ENCODE assay signal across 9 cellular contexts in the genomic region with DNA sequence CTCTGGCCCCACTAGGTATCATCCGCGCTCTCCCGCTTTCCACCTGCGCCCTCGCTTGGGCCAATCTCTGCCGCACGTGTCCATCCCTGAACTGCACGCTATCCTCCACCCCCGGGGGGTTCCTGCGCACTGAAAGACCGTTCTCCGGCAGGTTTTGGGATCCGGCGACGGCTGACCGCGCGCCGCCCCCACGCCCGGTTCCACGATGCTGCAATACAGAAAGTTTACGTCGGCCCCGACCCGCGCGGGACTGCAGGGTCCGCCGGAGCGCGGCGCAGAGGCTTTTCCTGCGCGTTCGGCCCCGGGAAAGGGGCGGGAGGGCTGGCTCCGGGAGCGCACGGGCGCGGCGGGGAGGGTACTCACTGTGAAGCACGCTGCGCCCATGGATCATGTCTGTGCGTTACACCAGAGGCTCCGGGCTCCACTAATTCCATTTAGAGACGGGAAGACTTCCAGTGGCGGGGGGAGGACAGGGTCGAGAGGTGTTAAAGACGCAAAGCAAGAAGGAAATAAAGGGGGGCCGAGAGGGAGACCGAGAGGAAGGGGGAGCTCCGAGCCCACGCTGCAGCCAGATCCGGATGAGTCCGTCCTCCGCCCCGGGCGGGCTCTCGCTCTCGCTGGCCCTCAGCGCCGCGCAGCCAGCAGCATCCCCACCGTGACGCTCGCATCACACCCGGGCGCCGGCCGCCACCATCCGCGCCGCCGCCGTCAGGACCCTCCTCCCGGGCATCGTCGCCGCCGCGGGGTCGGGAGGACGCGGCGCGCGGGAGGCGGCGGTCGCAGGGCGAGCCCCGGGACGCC. TPM values are rescaled to one million over a fixed set of nuclear protein-coding genes. Genes with fewer than 3 reads are reported as not detected.
A peak's percentile ranks its signal among the peaks of the same experiment; 100 is the strongest.
DNase-seq lines count a peak whose midpoint lies in the region; ATAC-seq and TF ChIP-seq lines count a peak whose summit lies in the region.
"Had no signal": no experiment of that assay in that cellular context is flagged by ENCODE, and none has a peak within 500 bp of the region (broad histone marks: within the 10 kb centered on the region; RNA-seq: fewer than 3 reads in every experiment).

No MANE protein-coding gene starts in this region.

- H3K36me3 Mint-ChIP-seq in activated B cell treated with CpG ODN at 0.5 μM for 24 hours (ENCODE audit: low read depth) (peaks cover 5% of the 10 kb centered on the region), mesothelial cell of epicardium (no peaks in the 10 kb centered on the region)

- peaks cover 17% of the 10 kb centered on the region for H3K4me1 Mint-ChIP-seq in activated B cell treated with CpG ODN at 0.5 μM for 24 hours
- H3K4me1 Mint-ChIP-seq in mesothelial cell of epicardium = peaks cover 9% of the 10 kb centered on the region

- H3K4me3 Mint-ChIP-seq in activated B cell treated with CpG ODN at 0.5 μM for 24 hours = peak overlapping the region; percentile 84
- peak overlapping the region; percentile 66 for H3K4me3 Mint-ChIP-seq in mesothelial cell of epicardium

- TF ChIP-seq CTCF in activated B cell treated with CpG ODN at 0.5 μM for 24 hours (IDR thresholded peaks at IDR 0.05) = no peak
- TF ChIP-seq CTCF in mesothelial cell of epicardium (IDR thresholded peaks at IDR 0.05; ENCODE audit: unreplicated experiment) = no peak

- H3K27ac Mint-ChIP-seq in activated B cell treated with CpG ODN at 0.5 μM for 24 hours (peak overlapping the region; percentile 57), mesothelial cell of epicardium (no peak overlapping the region)

- intact Hi-C loops in activated B cell treated with CpG ODN at 0.5 μM for 24 hours (cut with micrococcal nuclease) = loop anchor here (1.0 to 10.0 kb wide), 3 partner anchors 28 to 1728 kb away; a partner anchor contains a TSS

- CTCF ChIA-PET in activated B cell treated with CpG ODN at 0.5 μM for 24 hours (lab: Charles Lee) = no interaction called here

- ATAC-seq in HG02759 (IDR thresholded peaks at IDR 0.05; ENCODE audit: unreplicated experiment) (peak; percentile 28), activated B cell treated with CpG ODN at 0.5 μM for 24 hours (ENCODE audit: low read depth) (peak; percentile 46), GM18858 (IDR thresholded peaks at IDR 0.05; ENCODE audit: unreplicated experiment) (no peak), HG03457 (IDR thresholded peaks at IDR 0.05; ENCODE audit: unreplicated experiment) (no peak), GM21529 (IDR thresholded peaks at IDR 0.05; ENCODE audit: unreplicated experiment) (no peak)

- H3K9me3 Mint-ChIP-seq in activated B cell treated with CpG ODN at 0.5 μM for 24 hours (no peaks in the 10 kb centered on the region), mesothelial cell of epicardium (no peaks in the 10 kb centered on the region)

- peak; percentile 74 for DNase-seq in COR-L47 (lab: John Stamatoyannopoulos, UW)
- peak; percentile 24 for DNase-seq in activated B cell treated with CpG ODN at 0.5 μM for 24 hours
- DNase-seq in mesothelial cell of epicardium (ENCODE audit: low spot score in 2 of 2, unreplicated experiment in 2 of 2) = no peak
- no peak for DNase-seq in A172 (ENCODE audit: low spot score)
- DNase-seq: T-helper 2 cell had no signal

- POLR2A ChIA-PET in activated B cell treated with CpG ODN at 0.5 μM for 24 hours (lab: Charles Lee) = no interaction called here

- H3K27me3 Mint-ChIP-seq in activated B cell treated with CpG ODN at 0.5 μM for 24 hours (peaks cover 8% of the 10 kb centered on the region), mesothelial cell of epicardium (ENCODE audit: low read depth) (peaks cover 93% of the 10 kb centered on the region)

RNA-seq across cellular contexts. Expression of a gene that starts 0.7 kb away (rescaled TPM):
- total RNA-seq in activated B cell treated with CpG ODN at 0.5 μM for 24 hours (9.1 and 10.1 TPM in 2 replicates), mesothelial cell of epicardium (not detected in 3 replicates)
- 19.6 and 27.4 TPM in 2 replicates for total RNA-seq in A172 (2014; rRNA removed; shearing (Covaris generic))

Comparison
In these comparisons a context has a peak if more than half of its experiments do, and no peak if none do; other contexts are left out.
1. DNase-seq: peak in COR-L47 (single experiment) and activated B cell treated with CpG ODN at 0.5 μM for 24 hours (single experiment); none in mesothelial cell of epicardium (0 of 2) and A172 (single experiment).
2. ATAC-seq: peak in HG02759 (single experiment) and activated B cell treated with CpG ODN at 0.5 μM for 24 hours (single experiment); none in GM18858 (single experiment), HG03457 (single experiment) and GM21529 (single experiment).